Comparison of ENCODE assay signal across 1 cellular context in the genomic region with DNA sequence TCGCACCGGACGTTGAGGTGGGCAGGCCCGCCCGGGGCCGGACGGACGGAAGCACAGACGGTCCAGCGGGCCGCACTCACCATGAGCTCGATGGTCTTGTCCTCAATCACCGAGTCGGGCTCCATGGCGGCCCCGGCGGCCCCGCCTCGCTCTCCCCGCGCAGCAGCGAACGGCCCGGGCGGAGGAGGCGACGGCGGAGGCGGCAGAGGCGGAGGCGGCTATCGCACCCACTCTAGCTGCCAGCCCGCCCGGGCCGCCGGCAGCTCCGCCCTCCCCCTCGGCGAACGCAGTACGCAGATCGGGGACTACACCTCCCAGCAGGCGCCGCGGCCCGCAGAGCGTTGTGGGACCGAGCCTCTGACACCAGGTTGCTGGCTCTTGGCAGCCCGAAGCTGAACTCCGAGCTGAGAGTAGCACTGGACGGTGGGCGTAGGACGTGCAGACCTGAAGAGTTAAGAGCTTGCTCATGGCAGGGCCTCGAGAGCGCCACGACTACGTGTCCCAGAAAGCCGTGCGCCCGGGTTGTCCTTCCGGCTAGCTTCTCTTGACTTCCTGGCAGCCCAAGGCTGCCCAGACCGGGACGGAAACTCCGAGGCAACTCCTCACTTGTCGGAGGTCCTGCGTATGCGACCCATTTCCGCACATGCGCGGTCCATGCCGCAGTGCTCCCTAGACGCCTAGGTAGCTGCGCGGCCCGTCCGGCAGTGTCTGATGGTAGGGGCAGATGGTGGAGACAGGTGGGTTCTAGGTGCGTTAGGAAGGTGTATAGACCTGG.
TF ChIP-seq lines count a peak whose summit lies in the region.

FBXW11 (minus strand) TSS at position 261 of the 775 bp plus-strand sequence; CDS start at position 125, 136 bp downstream.

TF ChIP-seq in K562, 482 proteins besides CTCF, POLR2A, EP300 and RAD21 (continued from another document and continues in another):
- TF ChIP-seq ZBTB5 (IDR thresholded peaks at IDR 0.05) (no peak), ZNF57 (CRISPR knock-in tag; IDR thresholded peaks at IDR 0.05) (0 out of 2 replicates have a peak, but pooled peaks have one; percentile 42), CXXC5 (CRISPR knock-in tag; IDR thresholded peaks at IDR 0.05) (peak; percentile 92), PHF8 (IDR thresholded peaks at IDR 0.05; ENCODE audit: borderline replicate concordance, low read length) (peak; percentile 69; the same call in 1 of the 2 replicates), USF1 (CRISPR knock-in tag; IDR thresholded peaks at IDR 0.05) (no peak), ZNF79 (CRISPR knock-in tag; IDR thresholded peaks at IDR 0.05; ENCODE audit: low read depth) (no peak), THRA (IDR thresholded peaks at IDR 0.05) (no peak), ZFP1 (CRISPR knock-in tag; IDR thresholded peaks at IDR 0.05) (no peak), NEUROD1 (IDR thresholded peaks at IDR 0.05; ENCODE audit: borderline replicate concordance, low read depth, low read length, partially characterized antibody) (peak; percentile 10), SMAD3 (CRISPR knock-in tag; conservative IDR thresholded peaks at IDR 0.05) (peak; percentile 92), SIN3B (IDR thresholded peaks at IDR 0.05; ENCODE audit: low read depth) (peak; percentile 41; the same call in 1 of the 2 replicates), ZBTB8A (IDR thresholded peaks at IDR 0.05; ENCODE audit: partially characterized antibody) (peak; percentile 93), HCFC1 (IDR thresholded peaks at IDR 0.05; ENCODE audit: low read depth, low read length) (peak; percentile 93), TRIM25 (IDR thresholded peaks at IDR 0.05; ENCODE audit: borderline replicate concordance) (no peak), POLR2AphosphoS5 (IDR thresholded peaks at IDR 0.05; ENCODE audit: control insufficient read depth, insufficient read depth, low read depth, low read length) (peak; percentile 74), ZNF766 (CRISPR knock-in tag; conservative IDR thresholded peaks at IDR 0.05) (peak; percentile 91), OTX1 (CRISPR knock-in tag; IDR thresholded peaks at IDR 0.05) (peak; percentile 12; the same call in 1 of the 2 replicates), SIN3A (IDR thresholded peaks at IDR 0.05; ENCODE audit: borderline replicate concordance in 2 of 2, control insufficient read depth in 1 of 2, low read depth in 2 of 2, low read length in 2 of 2) (peak in 1 of 2 experiments; percentile 62; a peak in 1 of 4 replicates), NR2C1 (IDR thresholded peaks at IDR 0.05) (peak; percentile 99), NR2C1 (tag; IDR thresholded peaks at IDR 0.05) (peak; percentile 100), ZBTB43 (CRISPR knock-in tag; IDR thresholded peaks at IDR 0.05) (no peak), ATF7 (IDR thresholded peaks at IDR 0.05) (peak; percentile 78), ZNF263 (CRISPR knock-in tag; IDR thresholded peaks at IDR 0.05; ENCODE audit: borderline replicate concordance) (peak; percentile 95), ZNF133 (CRISPR knock-in tag; IDR thresholded peaks at IDR 0.05) (no peak), RBM14 (IDR thresholded peaks at IDR 0.05; ENCODE audit: borderline replicate concordance, insufficient read depth, low read depth, low read length) (0 out of 2 replicates have a peak, but pooled peaks have one; percentile 62), SIRT6 (IDR thresholded peaks at IDR 0.05; ENCODE audit: low read depth, low read length) (no peak), FOXJ2 (tag; IDR thresholded peaks at IDR 0.05) (no peak), ZKSCAN8 (CRISPR knock-in tag; IDR thresholded peaks at IDR 0.05) (0 out of 2 replicates have a peak, but pooled peaks have one; percentile 46), ZNF165 (CRISPR knock-in tag; IDR thresholded peaks at IDR 0.05; ENCODE audit: borderline replicate concordance) (peak; percentile 84; the same call in 1 of the 2 replicates), ZNF699 (CRISPR knock-in tag; IDR thresholded peaks at IDR 0.05; ENCODE audit: insufficient replicate concordance) (no peak), ZNF354B (CRISPR knock-in tag; IDR thresholded peaks at IDR 0.05) (peak; percentile 38; the same call in 1 of the 2 replicates), MTA1 (IDR thresholded peaks at IDR 0.05; ENCODE audit: borderline replicate concordance) (no peak), ELF4 (CRISPR knock-in tag; IDR thresholded peaks at IDR 0.05) (peak; percentile 15; the same call in 1 of the 2 replicates), JUND (IDR thresholded peaks at IDR 0.05; ENCODE audit: borderline replicate concordance, low read depth, low read length) (no peak), JUND (tag; IDR thresholded peaks at IDR 0.05; ENCODE audit: borderline replicate concordance, low read depth, low read length) (peak; percentile 71; the same call in 1 of the 3 replicates), SOX6 (IDR thresholded peaks at IDR 0.05) (0 out of 2 replicates have a peak, but pooled peaks have one; percentile 28), ZBTB9 (CRISPR knock-in tag; IDR thresholded peaks at IDR 0.05) (peak; percentile 96), DMBX1 (CRISPR knock-in tag; IDR thresholded peaks at IDR 0.05; ENCODE audit: borderline replicate concordance) (peak; percentile 86; the same call in 1 of the 2 replicates), NELFE (IDR thresholded peaks at IDR 0.05; ENCODE audit: insufficient read depth, insufficient read length) (no peak), ZSCAN29 (IDR thresholded peaks at IDR 0.05) (peak; percentile 67; the same call in 1 of the 2 replicates), ZFP36 (IDR thresholded peaks at IDR 0.05; ENCODE audit: low read depth, low read length, partially characterized antibody) (peak; percentile 64)
- TF ChIP-seq, protein P1, sequence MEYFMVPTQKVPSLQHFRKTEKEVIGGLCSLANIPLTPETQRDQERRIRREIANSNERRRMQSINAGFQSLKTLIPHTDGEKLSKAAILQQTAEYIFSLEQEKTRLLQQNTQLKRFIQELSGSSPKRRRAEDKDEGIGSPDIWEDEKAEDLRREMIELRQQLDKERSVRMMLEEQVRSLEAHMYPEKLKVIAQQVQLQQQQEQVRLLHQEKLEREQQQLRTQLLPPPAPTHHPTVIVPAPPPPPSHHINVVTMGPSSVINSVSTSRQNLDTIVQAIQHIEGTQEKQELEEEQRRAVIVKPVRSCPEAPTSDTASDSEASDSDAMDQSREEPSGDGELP (CRISPR knock-in tag; IDR thresholded peaks at IDR 0.05; ENCODE audit: borderline replicate concordance): peak; percentile 77
- TF ChIP-seq, protein P2, sequence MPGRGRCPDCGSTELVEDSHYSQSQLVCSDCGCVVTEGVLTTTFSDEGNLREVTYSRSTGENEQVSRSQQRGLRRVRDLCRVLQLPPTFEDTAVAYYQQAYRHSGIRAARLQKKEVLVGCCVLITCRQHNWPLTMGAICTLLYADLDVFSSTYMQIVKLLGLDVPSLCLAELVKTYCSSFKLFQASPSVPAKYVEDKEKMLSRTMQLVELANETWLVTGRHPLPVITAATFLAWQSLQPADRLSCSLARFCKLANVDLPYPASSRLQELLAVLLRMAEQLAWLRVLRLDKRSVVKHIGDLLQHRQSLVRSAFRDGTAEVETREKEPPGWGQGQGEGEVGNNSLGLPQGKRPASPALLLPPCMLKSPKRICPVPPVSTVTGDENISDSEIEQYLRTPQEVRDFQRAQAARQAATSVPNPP (IDR thresholded peaks at IDR 0.05; ENCODE audit: borderline replicate concordance, insufficient read depth, insufficient read length): no peak
- TF ChIP-seq, protein P3, sequence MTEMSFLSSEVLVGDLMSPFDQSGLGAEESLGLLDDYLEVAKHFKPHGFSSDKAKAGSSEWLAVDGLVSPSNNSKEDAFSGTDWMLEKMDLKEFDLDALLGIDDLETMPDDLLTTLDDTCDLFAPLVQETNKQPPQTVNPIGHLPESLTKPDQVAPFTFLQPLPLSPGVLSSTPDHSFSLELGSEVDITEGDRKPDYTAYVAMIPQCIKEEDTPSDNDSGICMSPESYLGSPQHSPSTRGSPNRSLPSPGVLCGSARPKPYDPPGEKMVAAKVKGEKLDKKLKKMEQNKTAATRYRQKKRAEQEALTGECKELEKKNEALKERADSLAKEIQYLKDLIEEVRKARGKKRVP (CRISPR knock-in tag; IDR thresholded peaks at IDR 0.05): peak; percentile 73; the same call in 1 of the 2 replicates
- TF ChIP-seq, protein P4, sequence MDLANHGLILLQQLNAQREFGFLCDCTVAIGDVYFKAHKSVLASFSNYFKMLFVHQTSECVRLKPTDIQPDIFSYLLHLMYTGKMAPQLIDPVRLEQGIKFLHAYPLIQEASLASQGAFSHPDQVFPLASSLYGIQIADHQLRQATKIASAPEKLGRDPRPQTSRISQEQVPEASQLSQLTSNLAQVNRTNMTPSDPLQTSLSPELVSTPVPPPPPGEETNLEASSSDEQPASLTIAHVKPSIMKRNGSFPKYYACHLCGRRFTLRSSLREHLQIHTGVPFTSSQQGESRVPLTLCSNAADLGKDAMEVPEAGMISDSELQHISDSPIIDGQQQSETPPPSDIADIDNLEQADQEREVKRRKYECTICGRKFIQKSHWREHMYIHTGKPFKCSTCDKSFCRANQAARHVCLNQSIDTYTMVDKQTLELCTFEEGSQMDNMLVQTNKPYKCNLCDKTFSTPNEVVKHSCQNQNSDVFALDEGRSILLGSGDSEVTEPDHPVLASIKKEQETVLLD (IDR thresholded peaks at IDR 0.05): peak; percentile 60; the same call in 1 of the 2 replicates
